8 cellular contexts compared by ENCODE assay signal in the genomic region with DNA sequence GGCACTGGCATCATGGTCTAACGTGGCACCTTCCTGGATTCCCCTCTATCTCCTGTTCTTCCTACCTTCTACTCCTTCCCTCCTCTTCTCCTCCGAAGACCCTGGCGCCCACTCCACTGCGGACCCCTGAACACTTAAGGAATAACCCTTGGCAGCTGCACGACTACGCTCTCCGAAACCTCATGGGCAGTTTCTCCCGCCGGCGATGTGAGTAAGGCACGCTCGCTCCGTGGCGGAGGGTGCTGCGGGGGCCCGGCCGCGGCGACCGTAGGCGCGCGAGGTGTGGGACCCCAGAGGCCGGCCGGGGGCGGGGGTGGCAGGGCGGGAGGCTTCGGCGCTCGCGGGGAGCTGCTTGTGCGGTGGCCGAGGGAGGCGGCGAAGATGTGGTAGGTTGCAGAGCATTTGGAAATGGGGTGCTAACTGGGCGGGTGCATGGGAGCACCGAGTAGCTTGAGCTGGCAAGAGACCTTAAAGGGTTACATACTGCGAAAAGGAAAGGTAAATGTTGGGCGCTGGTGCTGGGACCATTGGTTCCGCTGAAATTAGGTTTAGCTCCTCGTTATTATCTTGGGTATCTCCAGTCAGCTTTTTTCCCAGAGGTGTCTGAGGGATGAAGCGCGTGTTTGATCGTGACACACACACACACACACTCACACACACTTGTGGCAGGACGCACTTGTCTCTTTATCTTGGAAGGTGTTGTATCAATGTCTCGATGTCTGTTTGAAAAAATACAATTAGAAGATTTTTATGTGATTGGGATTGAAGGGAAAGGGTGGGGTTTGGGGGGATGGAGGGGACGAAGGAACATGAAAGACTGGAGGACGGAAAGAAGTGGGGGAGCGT. TPM values are rescaled to one million over a fixed set of nuclear protein-coding genes. Genes with fewer than 3 reads are reported as not detected.
DNase-seq lines count a peak whose midpoint lies in the region; ATAC-seq and TF ChIP-seq lines count a peak whose summit lies in the region.

No MANE protein-coding gene starts in this region.

- H3K27me3 ChIP-seq in breast epithelium (peaks cover 0 to 17% of the 10 kb centered on the region in 2 donors), vagina (no peaks in the 10 kb centered on the region)

- H3K27me3 Mint-ChIP-seq in MCF 10A (ENCODE audit: insufficient read depth, unreplicated experiment): peaks cover 64% of the 10 kb centered on the region

- CTCF ChIA-PET in MCF 10A (lab: Yijun Ruan, JAX): no interaction called here

- H3K36me3 Mint-ChIP-seq in MCF 10A (ENCODE audit: insufficient read depth, unreplicated experiment): no peaks in the 10 kb centered on the region

- TF ChIP-seq POLR2A in breast epithelium (IDR thresholded peaks at IDR 0.05) (no peak), vagina (IDR thresholded peaks at IDR 0.05) (no peak)

- WGBS in mesodermal cell (ENCODE audit: insufficient coverage in 2 of 2), 2 experiments: 1 to 2% methylated on average over 28 to 38 of the region's 49 CpGs

- H3K9me3 ChIP-seq in breast epithelium (no peaks in the 10 kb centered on the region), mesodermal cell (ENCODE audit: control insufficient read depth, low read length) (no peaks in the 10 kb centered on the region), vagina (no peaks in the 10 kb centered on the region)

- no peak overlapping the region for H3K4me3 Mint-ChIP-seq in MCF 10A (ENCODE audit: unreplicated experiment)

- H3K4me1 ChIP-seq in breast epithelium (no peaks in the 10 kb centered on the region), mesodermal cell (ENCODE audit: control insufficient read depth, insufficient read depth, low read length, poor library complexity, severe bottlenecking) (peaks cover 11% of the 10 kb centered on the region), vagina (peaks cover 27% of the 10 kb centered on the region)

- intact Hi-C loops in breast epithelium (cut with DNase I; ENCODE audit: low total_unique reads) (no loop called here), MCF 10A (cut with micrococcal nuclease) (no loop called here), vagina (cut with DNase I) (no loop called here)

- POLR2A ChIA-PET in MCF 10A (lab: Yijun Ruan, JAX): no interaction called here

- no TSS peak for BruUV-seq in MCF 10A (replicated peaks; lab: Mats Ljungman, UMichigan)

- DNase-seq in breast epithelium (ENCODE audit: low spot score in 2 of 2) (no peak), MCF 10A (ENCODE audit: unreplicated experiment) (no peak), vagina (ENCODE audit: extremely low spot score in 2 of 2) (no peak)
- no peak for DNase-seq in activated CD8-positive, alpha-beta memory T cell treated with anti-CD3 and anti-CD28 coated beads for 24 hours

- no peaks in the 10 kb centered on the region for H3K9me3 Mint-ChIP-seq in MCF 10A (ENCODE audit: unreplicated experiment)

- no peak overlapping the region for H3K27ac Mint-ChIP-seq in MCF 10A (ENCODE audit: low read depth, unreplicated experiment)

- H3K36me3 ChIP-seq in breast epithelium: no peaks in the 10 kb centered on the region
- H3K36me3 ChIP-seq in mesodermal cell (ENCODE audit: control insufficient read depth, insufficient read depth, low read length): no peaks in the 10 kb centered on the region
- H3K36me3 ChIP-seq in vagina: no peaks in the 10 kb centered on the region

- TF ChIP-seq CTCF in breast epithelium (IDR thresholded peaks at IDR 0.05) (no peak), MCF 10A (IDR thresholded peaks at IDR 0.05; ENCODE audit: unreplicated experiment) (no peak), vagina (IDR thresholded peaks at IDR 0.05) (no peak)

- ATAC-seq in GM21825 (IDR thresholded peaks at IDR 0.05; ENCODE audit: unreplicated experiment) (no peak), HG03378 (IDR thresholded peaks at IDR 0.05; ENCODE audit: unreplicated experiment) (no peak)

- peaks cover 6% of the 10 kb centered on the region for H3K4me1 Mint-ChIP-seq in MCF 10A (ENCODE audit: insufficient read depth, unreplicated experiment)

- H3K4me3 ChIP-seq in breast epithelium: peak overlapping the region; percentile 42 to 64 (median 50)
- H3K4me3 ChIP-seq in mesodermal cell (ENCODE audit: extremely low read depth, insufficient read depth, low read length, poor library complexity, severe bottlenecking): peak overlapping the region; percentile 46
- peak overlapping the region; percentile 44 to 54 for H3K4me3 ChIP-seq in vagina

- H3K27ac ChIP-seq in breast epithelium: no peak overlapping the region
- peak overlapping the region; percentile 83 for H3K27ac ChIP-seq in cingulate gyrus (ENCODE audit: low read depth, low read length)
- no peak overlapping the region for H3K27ac ChIP-seq in mesodermal cell (ENCODE audit: low read depth, low read length, severe bottlenecking)
- no peak overlapping the region for H3K27ac ChIP-seq in vagina

RNA-seq across cellular contexts. Expression of gene LRRC7, which starts 0.9 kb away (rescaled TPM):
- total RNA-seq in breast epithelium: not detected
- not detected in 2 replicates for total RNA-seq in MCF 10A (2022)
- 0.15 TPM for polyA plus RNA-seq in mesodermal cell (2013, experiment 1 of 2)
- 0.15 TPM for polyA plus RNA-seq in mesodermal cell (2013, experiment 2 of 2)
- not detected for total RNA-seq in vagina
